Comparison of ENCODE assay signal across 8 cellular contexts in the genomic region with DNA sequence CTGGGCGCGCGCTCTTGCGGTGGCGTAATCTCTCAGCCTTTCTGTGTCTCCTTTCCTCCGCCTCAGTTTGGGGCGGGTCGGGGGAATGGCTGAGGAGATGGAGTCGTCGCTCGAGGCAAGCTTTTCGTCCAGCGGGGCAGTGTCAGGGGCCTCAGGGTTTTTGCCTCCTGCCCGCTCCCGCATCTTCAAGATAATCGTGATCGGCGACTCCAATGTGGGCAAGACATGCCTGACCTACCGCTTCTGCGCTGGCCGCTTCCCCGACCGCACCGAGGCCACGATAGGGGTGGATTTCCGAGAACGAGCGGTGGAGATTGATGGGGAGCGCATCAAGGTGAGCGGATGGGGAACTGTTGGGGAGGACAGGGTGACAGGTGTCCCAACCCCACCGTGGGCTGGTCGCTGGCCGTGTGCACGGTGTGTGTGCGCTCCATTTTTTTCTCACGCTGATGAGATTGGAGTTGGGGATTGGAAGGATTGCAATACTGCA. TPM values are rescaled to one million over a fixed set of nuclear protein-coding genes. Genes with fewer than 3 reads are reported as not detected.
DNase-seq lines count a peak whose midpoint lies in the region; ATAC-seq and TF ChIP-seq lines count a peak whose summit lies in the region.

Gene RAB33B (plus strand): TSS at position 11 of the 490 bp plus-strand sequence. CDS start 75 bp downstream, at position 86.

- DNase-seq in GM06990 (ENCODE audit: extremely low read depth, insufficient read length), result no peak
- peak; percentile 82 for DNase-seq in M059J (ENCODE audit: low read depth)
- no peak for DNase-seq in breast epithelium (ENCODE audit: low spot score in 2 of 2)
- DNase-seq in NCI-H1048 (lab: John Stamatoyannopoulos, UW), result no peak
- no peak for DNase-seq in GDM1 (lab: John Stamatoyannopoulos, UW)

- peak; percentile 92 for TF ChIP-seq POLR2A in breast epithelium (IDR thresholded peaks at IDR 0.05)

- intact Hi-C loops in breast epithelium (cut with DNase I; ENCODE audit: low total_unique reads), result no loop called here

- peak; percentile 5 for TF ChIP-seq CTCF in GM06990 (IDR thresholded peaks at IDR 0.05; ENCODE audit: insufficient read depth, low read length, poor library complexity, severe bottlenecking)
- no peak for TF ChIP-seq CTCF in breast epithelium (IDR thresholded peaks at IDR 0.05)
- TF ChIP-seq CTCF in subcutaneous adipose tissue (IDR thresholded peaks at IDR 0.05; ENCODE audit: low read depth), result no peak

- H3K4me1 ChIP-seq in breast epithelium, result peaks cover 0 to 18% of the 10 kb centered on the region in 2 donors

- peak; percentile 8 for ATAC-seq in GM21528 (IDR thresholded peaks at IDR 0.05; ENCODE audit: low FRiP score, unreplicated experiment)

- H3K36me3 ChIP-seq in GM06990 (ENCODE audit: control insufficient read depth, insufficient read depth, low read length), result no peaks in the 10 kb centered on the region
- H3K36me3 ChIP-seq in breast epithelium, result no peaks in the 10 kb centered on the region

- H3K27me3 ChIP-seq in GM06990 (replicated peaks; ENCODE audit: control insufficient read depth, insufficient read depth, low read length) (no peaks in the 10 kb centered on the region), breast epithelium (no peaks in the 10 kb centered on the region), layer of hippocampus (ENCODE audit: control insufficient read depth, insufficient read depth, low read length) (no peaks in the 10 kb centered on the region)

- peak within 1 kb of the TSS; percentile 99 for H3K27ac ChIP-seq in breast epithelium
- H3K27ac ChIP-seq in layer of hippocampus (ENCODE audit: low read depth, low read length), result peak within 1 kb of the TSS; percentile 97

- H3K9me3 ChIP-seq in breast epithelium, result no peaks in the 10 kb centered on the region

- peak within 1 kb of the TSS; percentile 88 for H3K4me3 ChIP-seq in GM06990 (replicated peaks; ENCODE audit: low read depth, low read length)
- H3K4me3 ChIP-seq in breast epithelium, result peak within 1 kb of the TSS; percentile 59 to 95 (median 86)

RNA-seq across cellular contexts. Expression of gene RAB33B, which starts in this region (rescaled TPM):
- total RNA-seq in M059J (2014; rRNA removed; shearing (Covaris generic)), result 6.8 and 7.6 TPM in 2 replicates
- total RNA-seq in breast epithelium (10 to 100 TPM; 13.1 to 15.8 (median 13.4) TPM), subcutaneous adipose tissue (10 to 100 TPM; 12.1 to 14.4 (median 14.1) TPM)
